Comparison of ENCODE assay signal across 8 cellular contexts in the genomic region with DNA sequence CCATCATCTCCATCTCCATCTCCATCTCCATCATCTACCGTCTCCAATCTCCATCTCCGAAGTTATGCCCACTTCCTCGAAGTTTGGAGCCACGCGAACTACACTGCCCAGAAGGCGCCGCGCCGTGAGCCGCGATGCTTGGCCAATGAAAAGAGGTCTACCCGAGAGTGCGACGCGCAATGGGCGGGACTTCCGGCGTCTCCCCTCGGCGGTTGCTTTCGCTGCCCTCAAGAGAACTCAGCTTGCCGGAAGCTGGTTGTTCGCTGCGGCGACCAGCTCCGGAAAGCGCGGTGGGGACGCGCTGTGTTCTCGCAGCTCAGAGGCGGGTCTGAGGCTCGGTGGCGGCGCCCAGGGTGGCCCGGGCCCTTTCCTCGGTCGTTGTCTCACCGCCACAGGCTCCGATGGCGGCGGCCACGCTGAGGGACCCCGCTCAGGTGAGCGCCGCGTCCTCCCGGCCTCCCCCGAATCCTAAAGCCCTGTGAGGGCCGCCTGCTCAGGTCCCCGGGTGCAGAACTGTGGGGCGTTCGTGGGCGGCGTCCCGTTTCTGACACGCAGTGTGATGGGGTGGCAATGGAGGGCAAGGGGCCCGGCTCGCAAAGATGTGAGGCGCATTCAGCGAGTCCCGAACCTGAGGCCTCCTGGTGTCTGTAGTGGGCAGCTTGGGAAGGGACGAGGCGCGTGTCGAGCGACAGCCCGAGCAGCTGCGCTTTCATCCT. TPM values are rescaled to one million over a fixed set of nuclear protein-coding genes. Genes with fewer than 3 reads are reported as not detected.
A peak's percentile ranks its signal among the peaks of the same experiment; 100 is the strongest.
DNase-seq lines count a peak whose midpoint lies in the region; FAIRE-seq and TF ChIP-seq lines count a peak whose summit lies in the region.
"Not testable (repeated sequence)": the region's sequence is repeated elsewhere in the genome, so short reads cannot be mapped to it uniquely, and the experiment has no call there.

A gene (plus strand): TSS at position 259 of the 716 bp plus-strand sequence. CDS start 143 bp downstream, at position 402.

- H3K14ac ChIP-seq in H9 (ENCODE audit: insufficient read depth, low read length): peak within 1 kb of the TSS; percentile 87; the same call in 1 of the 2 replicates
- H3K14ac ChIP-seq in neuronal stem cell (ENCODE audit: low read length): peak within 1 kb of the TSS; percentile 38

- H4K91ac ChIP-seq in H9 (ENCODE audit: insufficient read length, low read depth, low read length); neuronal stem cell (ENCODE audit: low read depth, low read length, poor library complexity): not testable (repeated sequence)

- WGBS in H9 (ENCODE audit: extremely low coverage, insufficient read length, low lambda C conversion rate): 100% methylated on average over 1 of the region's 69 CpGs
- WGBS in neuronal stem cell (ENCODE audit: extremely low coverage in 2 of 2, insufficient read length in 2 of 2, insufficient replicate concordance in 1 of 2), 2 donors: 100% methylated on average over 1 of the region's 69 CpGs

- H3K9me3 ChIP-seq in H9 (ENCODE audit: control insufficient read depth, low read depth, low read length); MM.1S (replicated peaks; ENCODE audit: insufficient read depth, low read length): not testable (repeated sequence)
- peaks cover 0 to 38% of the 10 kb centered on the region in 2 donors for H3K9me3 ChIP-seq in neuronal stem cell (replicated peaks in 1 of 2; ENCODE audit: control insufficient read depth in 2 of 2, insufficient read depth in 1 of 2, low read depth in 1 of 2, low read length in 2 of 2)

- H3F3A ChIP-seq in MM.1S (ENCODE audit: insufficient read depth, low read length): not testable (repeated sequence)

- H3K18ac ChIP-seq in H9 (ENCODE audit: insufficient read length, low read depth, low read length): not testable (repeated sequence)
- H3K18ac ChIP-seq in neuronal stem cell (ENCODE audit: low read length): peak within 1 kb of the TSS; percentile 94

- H4K20me1 ChIP-seq in H9 (ENCODE audit: control insufficient read depth, insufficient read depth, insufficient read length); MM.1S (ENCODE audit: insufficient read depth, low read length): not testable (repeated sequence)

- peaks cover 39 to 47% (median 45%) of the 10 kb centered on the region in 3 experiments for H3K36me3 Mint-ChIP-seq in H9 (ENCODE audit: insufficient read depth in 1 of 3, low read depth in 3 of 3)

- H3K79me2 ChIP-seq in H9 (ENCODE audit: insufficient read depth, low read length): not testable (repeated sequence)
- peaks cover 10% of the 10 kb centered on the region for H3K79me2 ChIP-seq in MM.1S (ENCODE audit: low read length)

- FAIRE-seq in frontal cortex (lab: Jason Lieb, UNC): not testable (repeated sequence)

- in situ Hi-C loops in G401 (cut with HindIII; ENCODE audit: low sequenced_read_pairs): not testable (repeated sequence)

- H3K23ac ChIP-seq in H9 (ENCODE audit: insufficient read length, low read depth, low read length); neuronal stem cell (ENCODE audit: low read depth, low read length, poor library complexity): not testable (repeated sequence)

- H3K4me2 ChIP-seq in H9 (ENCODE audit: insufficient read depth, insufficient read length, low read length) (peak within 1 kb of the TSS; percentile 77), MM.1S (ENCODE audit: low read depth, low read length) (peak within 1 kb of the TSS; percentile 49; the same call in 1 of the 2 replicates), neuronal stem cell (ENCODE audit: insufficient read depth, low read length, poor library complexity, severe bottlenecking) (peak within 1 kb of the TSS; percentile 40)

- not testable (repeated sequence) for H3K9me2 ChIP-seq in MM.1S (replicated peaks; ENCODE audit: insufficient read depth, low read length)

- not testable (repeated sequence) for H3K4me1 ChIP-seq in H9 (ENCODE audit: insufficient read depth, low read length); MM.1S (ENCODE audit: low read length); neuronal stem cell (ENCODE audit: control insufficient read depth in 2 of 2, insufficient read depth in 1 of 2, low read depth in 1 of 2, low read length in 2 of 2)

- peak within 1 kb of the TSS; percentile 69 to 88 for H3K4me3 Mint-ChIP-seq in H9

- H4K5ac ChIP-seq in H9 (ENCODE audit: insufficient read length, low read depth, low read length): not testable (repeated sequence)

- H3K4me1 Mint-ChIP-seq in H9: not testable (repeated sequence)

- H3K79me1 ChIP-seq in H9 (ENCODE audit: insufficient read depth, low read depth, low read length, poor library complexity, severe bottlenecking); neuronal stem cell (ENCODE audit: low read depth, low read length): not testable (repeated sequence)

- H3K4me3 ChIP-seq in MM.1S (ENCODE audit: low read length) (peak within 1 kb of the TSS; percentile 82), neuronal stem cell (ENCODE audit: low read length in 2 of 2) (peak within 1 kb of the TSS; percentile 78 to 98)

- H3T11ph ChIP-seq in H9 (ENCODE audit: low read length): not testable (repeated sequence)

- not testable (repeated sequence) for H3K4ac ChIP-seq in H9 (ENCODE audit: low read depth, low read length); neuronal stem cell (ENCODE audit: low read length)

- not testable (repeated sequence) for H2BK5ac ChIP-seq in H9 (ENCODE audit: insufficient read length, low read length); neuronal stem cell (ENCODE audit: low read length)

- not testable (repeated sequence) for H2AFZ ChIP-seq in H9 (ENCODE audit: low read length)
- H2AFZ ChIP-seq in MM.1S (ENCODE audit: low read length): peak within 1 kb of the TSS; percentile 89
- H2AFZ ChIP-seq in neuronal stem cell (ENCODE audit: low read length): peak within 1 kb of the TSS; percentile 93

- not testable (repeated sequence) for H3K23me2 ChIP-seq in H9 (ENCODE audit: insufficient read length, low read depth, low read length, poor library complexity, severe bottlenecking)

- peak within 1 kb of the TSS; percentile 71 for H3K9ac ChIP-seq in H9 (ENCODE audit: extremely low read depth, insufficient read length, low read length)
- peak within 1 kb of the TSS; percentile 75; the same call in 1 of the 2 replicates for H3K9ac ChIP-seq in MM.1S (ENCODE audit: low read length)
- peak within 1 kb of the TSS; percentile 89 for H3K9ac ChIP-seq in neuronal stem cell (ENCODE audit: low read depth, low read length, poor library complexity)

- DNase-seq in G401 (ENCODE audit: low spot score): peak; percentile 94
- DNase-seq in H9: peak; percentile 94
- DNase-seq in MM.1S: peak; percentile 98
- peak; percentile 70 for DNase-seq in SIG-M5 (lab: John Stamatoyannopoulos, UW)
- DNase-seq in activated gamma-delta T cell treated with Interleukin-2 at 50 U/mL for 16 hours: peak; percentile 96
- peak; percentile 74 to 87 for DNase-seq in frontal cortex (ENCODE audit: low spot score in 2 of 2)
- peak; percentile 91 for DNase-seq in neuronal stem cell (ENCODE audit: low spot score)
- DNase-seq in stromal cell of bone marrow (ENCODE audit: low read depth): peak; percentile 92

- not testable (repeated sequence) for H3K27ac ChIP-seq in H9 (ENCODE audit: insufficient read length, low read depth, low read length); neuronal stem cell (replicated peaks; ENCODE audit: low read length)
- peak within 1 kb of the TSS; percentile 44; the same call in 1 of the 2 replicates for H3K27ac ChIP-seq in MM.1S (ENCODE audit: low read length)

- not testable (repeated sequence) for H2BK20ac ChIP-seq in H9 (ENCODE audit: low read depth, low read length, poor library complexity, severe bottlenecking)

- not testable (repeated sequence) for H3K36me3 ChIP-seq in MM.1S (replicated peaks; ENCODE audit: insufficient read depth, low read length)
- H3K36me3 ChIP-seq in neuronal stem cell (replicated peaks in 1 of 2; ENCODE audit: control insufficient read depth in 2 of 2, insufficient read depth in 2 of 2, low read length in 2 of 2): peaks cover 6 to 32% of the 10 kb centered on the region in 2 donors

- not testable (repeated sequence) for H2BK15ac ChIP-seq in H9 (ENCODE audit: low read depth, low read length); neuronal stem cell (ENCODE audit: low read length)

- not testable (repeated sequence) for H3K56ac ChIP-seq in H9 (ENCODE audit: insufficient read length, low read depth, low read length)

- not testable (repeated sequence) for H3K27me3 ChIP-seq in H9 (ENCODE audit: insufficient read depth, low read length); MM.1S (replicated peaks; ENCODE audit: insufficient read depth, low read length); neuronal stem cell (ENCODE audit: control insufficient read depth in 3 of 3, insufficient read depth in 3 of 3, low read depth in 1 of 3, low read length in 3 of 3)

- peaks cover 14 to 39% of the 10 kb centered on the region in 2 experiments for H3K9me3 Mint-ChIP-seq in H9

- H3K27me3 Mint-ChIP-seq in H9 (ENCODE audit: low read depth): not testable (repeated sequence)

- not testable (repeated sequence) for H2AK5ac ChIP-seq in H9 (ENCODE audit: insufficient read length, low read length); neuronal stem cell (ENCODE audit: low read depth, low read length)

- H2BK120ac ChIP-seq in H9 (ENCODE audit: low read depth, low read length, poor library complexity, severe bottlenecking); neuronal stem cell (ENCODE audit: low read depth, low read length): not testable (repeated sequence)

- not testable (repeated sequence) for H3K27ac Mint-ChIP-seq in H9

- H2BK12ac ChIP-seq in H9 (ENCODE audit: insufficient read length, low read depth, low read length); neuronal stem cell (ENCODE audit: low read length): not testable (repeated sequence)

- TF ChIP-seq CTCF in H9 (conservative IDR thresholded peaks at IDR 0.05); MM.1S (IDR thresholded peaks at IDR 0.05; ENCODE audit: low read length): not testable (repeated sequence)

- H4K8ac ChIP-seq in H9 (replicated peaks; ENCODE audit: insufficient read length, low read depth, low read length); neuronal stem cell (ENCODE audit: low read depth, low read length): not testable (repeated sequence)

RNA-seq across cellular contexts. Expression of the gene that starts here (rescaled TPM):
- total RNA-seq in G401 (2014; rRNA removed; shearing (Covaris generic)): 3.8 and 11.8 TPM in 2 replicates
- total RNA-seq in H9 (2021) (7.1 and 8.2 TPM in 2 replicates), frontal cortex (16.7 TPM)
- 6.8 TPM for polyA plus RNA-seq in neuronal stem cell (2013, experiment 1 of 2)
- polyA plus RNA-seq in neuronal stem cell (2013, experiment 2 of 2): 6.3 TPM
